Comparison of ENCODE assay signal across 8 cellular contexts in genomic region chr14:76920572-76921175, GRCh38.
A peak's percentile ranks its signal among the peaks of the same experiment; 100 is the strongest.
DNase-seq lines count a peak whose midpoint lies in the region; ATAC-seq, FAIRE-seq and TF ChIP-seq lines count a peak whose summit lies in the region.

No MANE protein-coding gene starts in this region.

- H3K4me3 Mint-ChIP-seq in H9, result peak overlapping the region in 1 of 2 experiments; percentile 57; a peak in 2 of 5 replicates

- DNase-seq in H9 (peak; percentile 64), NCI-H2227 treated with DMSO at 0.1 percent for 48 hours (lab: John Stamatoyannopoulos, UW) (peak; percentile 90), sigmoid colon (no peak), frontal cortex (ENCODE audit: low spot score in 2 of 2) (no peak)
- DNase-seq in activated CD4-positive, CD25-positive, alpha-beta regulatory T cell (lab: John Stamatoyannopoulos, UW), result no peak

- no peak overlapping the region for H4K91ac ChIP-seq in H9 (ENCODE audit: insufficient read length, low read depth, low read length)

- no peak overlapping the region for H3K9ac ChIP-seq in H9 (ENCODE audit: extremely low read depth, insufficient read length, low read length)
- no peak overlapping the region for H3K9ac ChIP-seq in duodenal mucosa (ENCODE audit: low read depth in 1 of 2, low read length in 2 of 2)

- H2BK15ac ChIP-seq in H9 (ENCODE audit: low read depth, low read length), result no peak overlapping the region

- peaks cover 1% of the 10 kb centered on the region; the same call in 1 of the 2 replicates for H3K27me3 Mint-ChIP-seq in H9 (ENCODE audit: low read depth)

- peak overlapping the region; percentile 60 for H3K14ac ChIP-seq in H9 (ENCODE audit: insufficient read depth, low read length)

- no peak overlapping the region for H2BK12ac ChIP-seq in H9 (ENCODE audit: insufficient read length, low read depth, low read length)

- H3K23ac ChIP-seq in H9 (ENCODE audit: insufficient read length, low read depth, low read length), result no peak overlapping the region

- H3K4me3 ChIP-seq in duodenal mucosa (ENCODE audit: low read depth in 1 of 2, low read length in 2 of 2) (no peak overlapping the region), sigmoid colon (no peak overlapping the region)

- peak overlapping the region; percentile 47 for H3K18ac ChIP-seq in H9 (ENCODE audit: insufficient read length, low read depth, low read length)

- no peak overlapping the region for H3K56ac ChIP-seq in H9 (ENCODE audit: insufficient read length, low read depth, low read length)

- H2BK5ac ChIP-seq in H9 (ENCODE audit: insufficient read length, low read length), result no peak overlapping the region

- peak overlapping the region; percentile 11 for H3K4me2 ChIP-seq in H9 (ENCODE audit: insufficient read depth, insufficient read length, low read length)

- H3K23me2 ChIP-seq in H9 (ENCODE audit: insufficient read length, low read depth, low read length, poor library complexity, severe bottlenecking), result peaks cover 3% of the 10 kb centered on the region

- no peak overlapping the region for H2AFZ ChIP-seq in H9 (ENCODE audit: low read length)

- H3K9me3 ChIP-seq in H9 (ENCODE audit: control insufficient read depth, low read depth, low read length) (no peaks in the 10 kb centered on the region), duodenal mucosa (ENCODE audit: control insufficient read depth in 1 of 2, low read length in 2 of 2) (no peaks in the 10 kb centered on the region), sigmoid colon (no peaks in the 10 kb centered on the region)

- no peak overlapping the region for H4K5ac ChIP-seq in H9 (ENCODE audit: insufficient read length, low read depth, low read length)

- H4K8ac ChIP-seq in H9 (replicated peaks; ENCODE audit: insufficient read length, low read depth, low read length), result no peak overlapping the region

- H3K36me3 Mint-ChIP-seq in H9 (ENCODE audit: insufficient read depth in 1 of 3, low read depth in 3 of 3), result no peaks in the 10 kb centered on the region; a peak in 1 of 7 replicates

- no peak for TF ChIP-seq EP300 in sigmoid colon (IDR thresholded peaks at IDR 0.05)

- FAIRE-seq in frontal cortex (lab: Jason Lieb, UNC), result no peak

- no peak overlapping the region for H3T11ph ChIP-seq in H9 (ENCODE audit: low read length)

- no peaks in the 10 kb centered on the region for H3K27me3 ChIP-seq in H9 (ENCODE audit: insufficient read depth, low read length)
- H3K27me3 ChIP-seq in duodenal mucosa (ENCODE audit: control insufficient read depth in 1 of 2, insufficient read depth in 2 of 2, low read length in 2 of 2), result no peaks in the 10 kb centered on the region
- no peaks in the 10 kb centered on the region for H3K27me3 ChIP-seq in sigmoid colon

- no peaks in the 10 kb centered on the region for H3K79me1 ChIP-seq in H9 (ENCODE audit: insufficient read depth, low read depth, low read length, poor library complexity, severe bottlenecking)

- no peak overlapping the region for H2BK20ac ChIP-seq in H9 (ENCODE audit: low read depth, low read length, poor library complexity, severe bottlenecking)

- intact Hi-C loops in sigmoid colon (cut with DNase I), result no loop called here

- TF ChIP-seq CTCF in H9 (conservative IDR thresholded peaks at IDR 0.05) (no peak), sigmoid colon (IDR thresholded peaks at IDR 0.05) (no peak)

- H3K36me3 ChIP-seq in duodenal mucosa (ENCODE audit: control insufficient read depth in 1 of 2, insufficient read depth in 2 of 2, low read length in 2 of 2) (no peaks in the 10 kb centered on the region), sigmoid colon (no peaks in the 10 kb centered on the region)

- H2AK5ac ChIP-seq in H9 (ENCODE audit: insufficient read length, low read length), result no peak overlapping the region

- no peak overlapping the region for H2BK120ac ChIP-seq in H9 (ENCODE audit: low read depth, low read length, poor library complexity, severe bottlenecking)

- H3K4me1 ChIP-seq in H9 (ENCODE audit: insufficient read depth, low read length) (peaks cover 30% of the 10 kb centered on the region; the same call in 1 of the 2 replicates), duodenal mucosa (ENCODE audit: control insufficient read depth in 1 of 2, insufficient read depth in 2 of 2, low read length in 2 of 2) (peaks cover 39 to 45% of the 10 kb centered on the region in 2 donors), sigmoid colon (peaks cover 0 to 52% (median 51%) of the 10 kb centered on the region in 4 donors)

- no peak for ATAC-seq in GM21619 (IDR thresholded peaks at IDR 0.05; ENCODE audit: unreplicated experiment)
- no peak for ATAC-seq in HG02763 (IDR thresholded peaks at IDR 0.05; ENCODE audit: unreplicated experiment)

- H3K4ac ChIP-seq in H9 (ENCODE audit: low read depth, low read length), result no peak overlapping the region

- peak overlapping the region in 1 of 3 experiments; percentile 71; a peak in 1 of 7 replicates for H3K27ac Mint-ChIP-seq in H9

- no peaks in the 10 kb centered on the region for H3K79me2 ChIP-seq in H9 (ENCODE audit: insufficient read depth, low read length)

- no peaks in the 10 kb centered on the region; a peak in 3 of 5 replicates for H3K9me3 Mint-ChIP-seq in H9

- no peaks in the 10 kb centered on the region for H4K20me1 ChIP-seq in H9 (ENCODE audit: control insufficient read depth, insufficient read depth, insufficient read length)

- H3K27ac ChIP-seq in H9 (ENCODE audit: insufficient read length, low read depth, low read length), result no peak overlapping the region
- peak overlapping the region; percentile 26 for H3K27ac ChIP-seq in duodenal mucosa (ENCODE audit: low read depth, low read length)
- H3K27ac ChIP-seq in sigmoid colon, result peak overlapping the region; percentile 91 to 95 (median 92)

- TF ChIP-seq POLR2A in sigmoid colon (IDR thresholded peaks at IDR 0.05), result no peak

- H3K4me1 Mint-ChIP-seq in H9, result peaks cover 80 to 90% of the 10 kb centered on the region in 2 experiments

- WGBS in H9 (ENCODE audit: extremely low coverage, insufficient read length, low lambda C conversion rate), result no CpG with 5 or more reads among the region's 10 CpGs
- WGBS in sigmoid colon, 2 donors, result 68 to 72% methylated on average over 10 of the region's 10 CpGs

Comparison
In these comparisons a context has a peak if more than half of its experiments do, and no peak if none do; other contexts are left out.
1. DNase-seq: peak in H9 (single experiment) and NCI-H2227 treated with DMSO at 0.1 percent for 48 hours (single experiment); none in sigmoid colon (single experiment), frontal cortex (0 of 2) and activated CD4-positive, CD25-positive, alpha-beta regulatory T cell (0 of 4).